Comparison of ENCODE assay signal across 19 cellular contexts in the genomic region with DNA sequence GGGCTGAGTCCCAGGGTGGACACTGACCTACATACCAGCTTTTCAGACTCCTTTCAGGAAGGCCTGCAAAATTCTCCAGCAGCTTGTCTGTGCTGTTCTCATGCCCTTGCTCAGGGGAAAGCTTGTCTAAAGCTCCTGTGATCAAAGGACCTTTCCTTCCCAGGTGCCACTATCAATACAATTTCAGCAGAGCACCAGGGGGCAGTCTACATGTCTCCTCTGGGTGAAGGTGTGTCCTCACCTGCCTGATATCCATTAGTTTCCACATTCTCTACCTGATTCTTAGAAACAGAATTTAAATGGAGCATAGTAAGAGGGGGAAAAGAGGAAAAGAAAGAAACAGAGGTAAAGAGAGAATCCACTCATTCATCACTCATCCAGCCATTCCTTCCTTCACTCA.
DNase-seq lines count a peak whose midpoint lies in the region; ATAC-seq and TF ChIP-seq lines count a peak whose summit lies in the region.
"Had no signal": no experiment of that assay in that cellular context is flagged by ENCODE, and none has a peak within 500 bp of the region (broad histone marks: within the 10 kb centered on the region; RNA-seq: fewer than 3 reads in every experiment).

No MANE protein-coding gene starts in this region.

- H3K36me3 Mint-ChIP-seq in H9 (ENCODE audit: insufficient read depth in 1 of 3, low read depth in 3 of 3) (no peaks in the 10 kb centered on the region), WTC11 (no peaks in the 10 kb centered on the region)
- H3K36me3 Mint-ChIP-seq: T-cell had no signal

- no peak for DNase-seq in BE2C
- peak; percentile 34 for DNase-seq in H9
- no peak for DNase-seq in WTC11 (ENCODE audit: low spot score)
- DNase-seq in left colon, result peak in 1 of 2 donors; percentile 14
- no peak for DNase-seq in NCI-H187 (lab: John Stamatoyannopoulos, UW)
- DNase-seq in transverse colon, result no peak
- no peak for DNase-seq in omental fat pad (ENCODE audit: low spot score)
- DNase-seq in lower leg skin (ENCODE audit: low spot score in 2 of 2), result no peak
- DNase-seq: amygdala; cortex of kidney; esophagus squamous epithelium; heart left ventricle; left cardiac atrium; NCI-H2029 treated with DMSO at 0.1 percent for 48 hours; NCI-H526 treated with DMSO at 0.1 percent for 48 hours; stimulated activated naive CD8-positive, alpha-beta T cell treated with anti-CD3 and anti-CD28 coated beads, Interleukin-15, amount 100 ng/mL, for 72 hours; T-cell had no signal

- H3K9me3 ChIP-seq in BE2C (no peaks in the 10 kb centered on the region), H9 (ENCODE audit: control insufficient read depth, low read depth, low read length) (no peaks in the 10 kb centered on the region), transverse colon (no peaks in the 10 kb centered on the region)
- H3K9me3 ChIP-seq: esophagus squamous epithelium, heart left ventricle, vagina had no signal

- no peaks in the 10 kb centered on the region for H4K20me1 ChIP-seq in H9 (ENCODE audit: control insufficient read depth, insufficient read depth, insufficient read length)

- H2AK5ac ChIP-seq in H9 (ENCODE audit: insufficient read length, low read length), result no peak overlapping the region

- in situ Hi-C loops in transverse colon (cut with MboI; ENCODE audit: low pct_ligation_motif_present in 1 of 4, low pct_unique_long_range_greater_than_20kb in 1 of 4, low sequenced_read_pairs in 3 of 4), result no loop called here

- TF ChIP-seq EP300 in transverse colon (IDR thresholded peaks at IDR 0.05; ENCODE audit: low read depth), result no peak

- no peak overlapping the region for H3T11ph ChIP-seq in H9 (ENCODE audit: low read length)

- POLR2A ChIA-PET in WTC11 (lab: Charles Lee), result no interaction called here

- H3K18ac ChIP-seq in H9 (ENCODE audit: insufficient read length, low read depth, low read length), result no peak overlapping the region

- peaks cover 28 to 29% of the 10 kb centered on the region in 2 experiments for H3K4me1 Mint-ChIP-seq in H9
- H3K4me1 Mint-ChIP-seq in WTC11, result peaks cover 33% of the 10 kb centered on the region
- H3K4me1 Mint-ChIP-seq: activated T-helper 17 cell treated with anti-CD3 and anti-CD28 coated beads, Interleukin-2, amount 50 U/mL, for 72 hours; stimulated activated naive CD8-positive, alpha-beta T cell treated with anti-CD3 and anti-CD28 coated beads, Interleukin-15, amount 100 ng/mL, for 72 hours; T-cell had no signal

- no peak overlapping the region for H4K8ac ChIP-seq in H9 (replicated peaks; ENCODE audit: insufficient read length, low read depth, low read length)

- CTCF ChIA-PET in WTC11 (lab: Charles Lee), result interaction anchor here (0.7 to 1.4 kb wide), 5 partner anchors 8 to 840 kb away, joined by 3 to 6 read pairs (median 3); no protein-coding TSS in a partner anchor

- H4K91ac ChIP-seq in H9 (ENCODE audit: insufficient read length, low read depth, low read length), result no peak overlapping the region

- no peak overlapping the region for H4K5ac ChIP-seq in H9 (ENCODE audit: insufficient read length, low read depth, low read length)

- H2BK5ac ChIP-seq in H9 (ENCODE audit: insufficient read length, low read length), result no peak overlapping the region

- H3K79me2 ChIP-seq in H9 (ENCODE audit: insufficient read depth, low read length), result no peaks in the 10 kb centered on the region

- H3K27ac ChIP-seq in H9 (ENCODE audit: insufficient read length, low read depth, low read length) (no peak overlapping the region), transverse colon (no peak overlapping the region)
- H3K27ac ChIP-seq: esophagus squamous epithelium, heart left ventricle, vagina had no signal

- H3K9me3 Mint-ChIP-seq in H9 (no peaks in the 10 kb centered on the region), WTC11 (no peaks in the 10 kb centered on the region)
- H3K9me3 Mint-ChIP-seq: activated T-helper 17 cell treated with anti-CD3 and anti-CD28 coated beads, Interleukin-2, amount 50 U/mL, for 72 hours had no signal

- TF ChIP-seq CTCF in BE2C (IDR thresholded peaks at IDR 0.05; ENCODE audit: low read depth, low read length) (0 out of 2 replicates have a peak, but pooled peaks have one; percentile 18), H9 (conservative IDR thresholded peaks at IDR 0.05) (peak; percentile 43; the same call in 2 of the 3 replicates), WTC11 (IDR thresholded peaks at IDR 0.05) (no peak), transverse colon (IDR thresholded peaks at IDR 0.05) (no peak), omental fat pad (IDR thresholded peaks at IDR 0.05) (no peak), lower leg skin (IDR thresholded peaks at IDR 0.05) (no peak)

- H2AFZ ChIP-seq in H9 (ENCODE audit: low read length), result no peak overlapping the region

- H3K36me3 ChIP-seq in BE2C (no peaks in the 10 kb centered on the region), transverse colon (no peaks in the 10 kb centered on the region)
- H3K36me3 ChIP-seq: esophagus squamous epithelium, heart left ventricle, vagina had no signal

- H3K4me1 ChIP-seq in BE2C, result peaks cover 17% of the 10 kb centered on the region
- peaks cover 5% of the 10 kb centered on the region for H3K4me1 ChIP-seq in H9 (ENCODE audit: insufficient read depth, low read length)
- no peaks in the 10 kb centered on the region for H3K4me1 ChIP-seq in transverse colon
- H3K4me1 ChIP-seq: esophagus squamous epithelium, vagina had no signal

- peak; percentile 36 for ATAC-seq in WTC11
- ATAC-seq in left colon, result peak; percentile 53
- no peak for ATAC-seq in omental fat pad (ENCODE audit: low FRiP score)
- ATAC-seq: activated T-helper 17 cell treated with anti-CD3 and anti-CD28 coated beads, Interleukin-2, amount 50 U/mL, for 72 hours; stimulated activated naive CD8-positive, alpha-beta T cell treated with anti-CD3 and anti-CD28 coated beads, Interleukin-15, amount 100 ng/mL, for 72 hours; T-cell had no signal

- H3K27ac Mint-ChIP-seq in H9 (no peak overlapping the region), WTC11 (no peak overlapping the region)
- H3K27ac Mint-ChIP-seq: activated T-helper 17 cell treated with anti-CD3 and anti-CD28 coated beads, Interleukin-2, amount 50 U/mL, for 72 hours; stimulated activated naive CD8-positive, alpha-beta T cell treated with anti-CD3 and anti-CD28 coated beads, Interleukin-15, amount 100 ng/mL, for 72 hours; T-cell had no signal

- no peak overlapping the region for H2BK120ac ChIP-seq in H9 (ENCODE audit: low read depth, low read length, poor library complexity, severe bottlenecking)

- H3K27me3 ChIP-seq in BE2C (no peaks in the 10 kb centered on the region), H9 (ENCODE audit: insufficient read depth, low read length) (no peaks in the 10 kb centered on the region), transverse colon (no peaks in the 10 kb centered on the region)
- H3K27me3 ChIP-seq: esophagus squamous epithelium, heart left ventricle, vagina had no signal

- no peaks in the 10 kb centered on the region for H3K23me2 ChIP-seq in H9 (ENCODE audit: insufficient read length, low read depth, low read length, poor library complexity, severe bottlenecking)

- intact Hi-C loops in left colon (cut with DNase I, micrococcal nuclease) (no loop called here), transverse colon (cut with DNase I; ENCODE audit: low total_unique reads) (no loop called here), lower leg skin (cut with DNase I; ENCODE audit: low total_unique reads) (no loop called here)

- no peak overlapping the region for H2BK20ac ChIP-seq in H9 (ENCODE audit: low read depth, low read length, poor library complexity, severe bottlenecking)

- H3K4ac ChIP-seq in H9 (ENCODE audit: low read depth, low read length), result no peak overlapping the region

- no peak overlapping the region for H2BK12ac ChIP-seq in H9 (ENCODE audit: insufficient read length, low read depth, low read length)

- H3K14ac ChIP-seq in H9 (ENCODE audit: insufficient read depth, low read length), result no peak overlapping the region

- no peak overlapping the region for H3K4me2 ChIP-seq in H9 (ENCODE audit: insufficient read depth, insufficient read length, low read length)

- H3K56ac ChIP-seq in H9 (ENCODE audit: insufficient read length, low read depth, low read length), result no peak overlapping the region

- no peak overlapping the region for H3K9ac ChIP-seq in H9 (ENCODE audit: extremely low read depth, insufficient read length, low read length)

- no peaks in the 10 kb centered on the region for H3K79me1 ChIP-seq in H9 (ENCODE audit: insufficient read depth, low read depth, low read length, poor library complexity, severe bottlenecking)

- no peak for TF ChIP-seq POLR2A in transverse colon (IDR thresholded peaks at IDR 0.05)
- TF ChIP-seq POLR2A in lower leg skin (IDR thresholded peaks at IDR 0.05), result no peak

- no peak overlapping the region for H3K4me3 ChIP-seq in BE2C (ENCODE audit: low read depth, low read length)
- H3K4me3 ChIP-seq in transverse colon, result no peak overlapping the region
- no peak overlapping the region for H3K4me3 ChIP-seq in lower leg skin (ENCODE audit: low read depth, poor library complexity, severe bottlenecking)
- H3K4me3 ChIP-seq: esophagus squamous epithelium, heart left ventricle, vagina had no signal

- no peak overlapping the region for H3K4me3 Mint-ChIP-seq in H9
- H3K4me3 Mint-ChIP-seq in WTC11, result no peak overlapping the region
- H3K4me3 Mint-ChIP-seq: activated T-helper 17 cell treated with anti-CD3 and anti-CD28 coated beads, Interleukin-2, amount 50 U/mL, for 72 hours; stimulated activated naive CD8-positive, alpha-beta T cell treated with anti-CD3 and anti-CD28 coated beads, Interleukin-15, amount 100 ng/mL, for 72 hours; T-cell had no signal

- H3K27me3 Mint-ChIP-seq in H9 (ENCODE audit: low read depth) (no peaks in the 10 kb centered on the region), WTC11 (ENCODE audit: low read depth) (no peaks in the 10 kb centered on the region)
- H3K27me3 Mint-ChIP-seq: activated T-helper 17 cell treated with anti-CD3 and anti-CD28 coated beads, Interleukin-2, amount 50 U/mL, for 72 hours; stimulated activated naive CD8-positive, alpha-beta T cell treated with anti-CD3 and anti-CD28 coated beads, Interleukin-15, amount 100 ng/mL, for 72 hours; T-cell had no signal

- H3K23ac ChIP-seq in H9 (ENCODE audit: insufficient read length, low read depth, low read length), result no peak overlapping the region

- H2BK15ac ChIP-seq in H9 (ENCODE audit: low read depth, low read length), result no peak overlapping the region

TF ChIP-seq in WTC11, 78 proteins besides CTCF, POLR2A, EP300 and RAD21:
- TF ChIP-seq NFE2L1 (CRISPR knock-in tag; IDR thresholded peaks at IDR 0.05) (no peak), SP1 (CRISPR knock-in tag; conservative IDR thresholded peaks at IDR 0.05) (no peak), ZNF423 (CRISPR knock-in tag; IDR thresholded peaks at IDR 0.05) (0 out of 2 replicates have a peak, but pooled peaks have one; percentile 25)
TF ChIP-seq in WTC11: peak in this region for 1.

Comparison
In these comparisons a context has a peak if more than half of its experiments do, and no peak if none do; other contexts are left out.
1. CTCF ChIP-seq: peak in BE2C (single experiment) and H9 (single experiment); none in WTC11 (single experiment), transverse colon (0 of 5), omental fat pad (0 of 3) and lower leg skin (0 of 3).